Comparison of ENCODE assay signal across 8 cellular contexts in genomic region chr11:2268911-2269600, GRCh38. TPM values are rescaled to one million over a fixed set of nuclear protein-coding genes. Genes with fewer than 3 reads are reported as not detected.
DNase-seq lines count a peak whose midpoint lies in the region; FAIRE-seq and TF ChIP-seq lines count a peak whose summit lies in the region.

No MANE protein-coding gene starts in this region.

- H3K4me1 Mint-ChIP-seq in astrocyte (ENCODE audit: low read depth, unreplicated experiment) = no peaks in the 10 kb centered on the region

- no peaks in the 10 kb centered on the region for H4K20me1 ChIP-seq in astrocyte (ENCODE audit: insufficient read depth, low read length)

- peaks cover 66% of the 10 kb centered on the region for H3K27me3 Mint-ChIP-seq in astrocyte (ENCODE audit: low read depth, unreplicated experiment)

- DNase-seq in H54 (ENCODE audit: insufficient read length, low spot score) (peak; percentile 51), SW480 (ENCODE audit: low spot score) (peak; percentile 59), astrocyte (ENCODE audit: low read depth) (no peak), kidney (peak; percentile 92), SW 1271 (lab: John Stamatoyannopoulos, UW) (no peak), NCI-H187 treated with DMSO at 0.1 percent for 48 hours (lab: John Stamatoyannopoulos, UW) (no peak), NCI-H345 (lab: John Stamatoyannopoulos, UW) (no peak)
- DNase-seq in stimulated activated CD4-positive, alpha-beta T cell treated with anti-CD3 and anti-CD28 coated beads, Interleukin-2, amount 100 ng/mL, for 24 hours = peak; percentile 88 to 89

- H3K27ac ChIP-seq in astrocyte (ENCODE audit: low read depth, low read length) (no peak overlapping the region), kidney (ENCODE audit: low read depth in 2 of 2, low read length in 2 of 2) (no peak overlapping the region)

- TF ChIP-seq POLR2A in H54 (IDR thresholded peaks at IDR 0.05; ENCODE audit: low read depth, low read length) = no peak; the same call in 1 of the 2 replicates

- H3K4me2 ChIP-seq in astrocyte (ENCODE audit: low read length) = peak overlapping the region; percentile 68

- FAIRE-seq in H54 (lab: Jason Lieb, UNC) = no peak
- FAIRE-seq in astrocyte (lab: Jason Lieb, UNC) = no peak
- no peak for FAIRE-seq in kidney (lab: Jason Lieb, UNC)

- no peak overlapping the region for H3K27ac Mint-ChIP-seq in astrocyte (ENCODE audit: unreplicated experiment)

- H3K79me2 ChIP-seq in astrocyte (ENCODE audit: insufficient read depth, low read length) = no peaks in the 10 kb centered on the region

- H3K4me3 Mint-ChIP-seq in astrocyte (ENCODE audit: unreplicated experiment) = no peak overlapping the region

- intact Hi-C loops in kidney (cut with DNase I) = no loop called here

- H3K36me3 Mint-ChIP-seq in astrocyte (ENCODE audit: low read depth, unreplicated experiment) = no peaks in the 10 kb centered on the region

- H3K9me3 Mint-ChIP-seq in astrocyte (ENCODE audit: unreplicated experiment) = peaks cover 18% of the 10 kb centered on the region

- H3K9me3 ChIP-seq in astrocyte (ENCODE audit: insufficient read depth, low read depth, low read length) (no peaks in the 10 kb centered on the region), kidney (ENCODE audit: control insufficient read depth in 1 of 2, low read length in 2 of 2) (no peaks in the 10 kb centered on the region)

- peak overlapping the region; percentile 18 for H2AFZ ChIP-seq in astrocyte (ENCODE audit: low read depth, low read length)

- TF ChIP-seq CTCF in astrocyte (IDR thresholded peaks at IDR 0.05; ENCODE audit: insufficient read depth, low read depth, low read length) (no peak), kidney (IDR thresholded peaks at IDR 0.05; ENCODE audit: borderline replicate concordance, extremely low read depth, insufficient read depth) (no peak)

- H3K27me3 ChIP-seq in astrocyte (ENCODE audit: insufficient read depth, low read length) = peaks cover 41% of the 10 kb centered on the region

- no peak overlapping the region for H3K4me3 ChIP-seq in astrocyte (ENCODE audit: insufficient read depth, low read depth, low read length)
- H3K4me3 ChIP-seq in kidney (ENCODE audit: low read length in 2 of 2) = peak overlapping the region in 1 of 2 donors; percentile 41

- H3K9ac ChIP-seq in astrocyte (ENCODE audit: low read length) (no peak overlapping the region), kidney (ENCODE audit: low read length in 2 of 2) (no peak overlapping the region)

- H3K36me3 ChIP-seq in astrocyte (ENCODE audit: insufficient read depth, low read length) = no peaks in the 10 kb centered on the region
- no peaks in the 10 kb centered on the region for H3K36me3 ChIP-seq in kidney (ENCODE audit: control insufficient read depth in 1 of 2, insufficient read depth in 2 of 2, low read length in 2 of 2)

- no peaks in the 10 kb centered on the region for H3K4me1 ChIP-seq in astrocyte (ENCODE audit: insufficient read depth, low read length)
- peaks cover 0 to 7% of the 10 kb centered on the region in 2 donors for H3K4me1 ChIP-seq in kidney (ENCODE audit: control insufficient read depth in 1 of 2, insufficient read depth in 1 of 2, low read depth in 1 of 2, low read length in 2 of 2)

RNA-seq across cellular contexts. Expression of gene ASCL2, which starts 1.3 kb away (rescaled TPM):
- total RNA-seq in astrocyte = not detected in 2 replicates
- 5.0 TPM for total RNA-seq in kidney
- polyA plus RNA-seq in kidney (ENCODE audit: insufficient read depth, low read depth, low replicate concordance) = 1.2 TPM

RNA-seq across cellular contexts. Expression of gene C11orf21, which starts 32.7 kb away (rescaled TPM):
- total RNA-seq in astrocyte (not detected in 2 replicates), kidney (4.9 TPM)
- polyA plus RNA-seq in kidney (ENCODE audit: insufficient read depth, low read depth, low replicate concordance) = 0.17 TPM

RNA-seq across cellular contexts. Expression of gene TSPAN32, which starts 32.8 kb away (rescaled TPM):
- not detected in 2 replicates for total RNA-seq in astrocyte
- total RNA-seq in kidney = 6.1 TPM
- 0.75 TPM for polyA plus RNA-seq in kidney (ENCODE audit: insufficient read depth, low read depth, low replicate concordance)

Comparison
In these comparisons a context has a peak if more than half of its experiments do, and no peak if none do; other contexts are left out.
1. DNase-seq: peak in H54 (single experiment), SW480 (single experiment), kidney (single experiment) and stimulated activated CD4-positive, alpha-beta T cell treated with anti-CD3 and anti-CD28 coated beads, Interleukin-2, amount 100 ng/mL, for 24 hours (2 of 2); none in astrocyte (single experiment), SW 1271 (0 of 2), NCI-H187 treated with DMSO at 0.1 percent for 48 hours (single experiment) and NCI-H345 (single experiment).